ENCODE assay signal across 15 cellular contexts in genomic region chr17:45927247-45927646, GRCh38. TPM values are rescaled to one million over a fixed set of nuclear protein-coding genes. Genes with fewer than 3 reads are reported as not detected.
DNase-seq lines count a peak whose midpoint lies in the region; TF ChIP-seq lines count a peak whose summit lies in the region.
"Had no signal": no experiment of that assay in that cellular context is flagged by ENCODE, and none has a peak within 500 bp of the region (broad histone marks: within the 10 kb centered on the region; RNA-seq: fewer than 3 reads in every experiment).

No MANE protein-coding gene starts in this region.

- peaks cover 0 to 8% (median 3%) of the 10 kb centered on the region in 4 donors for H3K36me3 ChIP-seq in liver (ENCODE audit: control insufficient read depth in 4 of 4, insufficient read depth in 3 of 4, low read depth in 1 of 4, low read length in 3 of 4)
- no peaks in the 10 kb centered on the region for H3K36me3 ChIP-seq in neural progenitor cell
- H3K36me3 ChIP-seq: BLaER1 had no signal

- no peaks in the 10 kb centered on the region for H3K79me2 ChIP-seq in neural progenitor cell (ENCODE audit: low read depth)

- TF ChIP-seq CTCF in liver (IDR thresholded peaks at IDR 0.05; ENCODE audit: low read depth, low read length, missing input control), result no peak
- no peak for TF ChIP-seq CTCF in neural progenitor cell (IDR thresholded peaks at IDR 0.05)

- H3K36me3 Mint-ChIP-seq in neural progenitor cell, result no peaks in the 10 kb centered on the region
- H3K36me3 Mint-ChIP-seq: CD14-positive monocyte; CD4-positive, alpha-beta memory T cell had no signal

- H3F3A ChIP-seq in neural progenitor cell (ENCODE audit: low read depth), result no peaks in the 10 kb centered on the region

- TF ChIP-seq RAD21 in liver (IDR thresholded peaks at IDR 0.05), result no peak

- no peak overlapping the region for H3K4me3 ChIP-seq in liver (ENCODE audit: low read depth in 1 of 3, low read length in 3 of 3)
- no peak overlapping the region for H3K4me3 ChIP-seq in neural progenitor cell
- H3K4me3 ChIP-seq: BLaER1 had no signal

- intact Hi-C loops in posterior vena cava (cut with DNase I), result no loop called here

- H4K20me1 ChIP-seq in neural progenitor cell (ENCODE audit: low read depth), result no peaks in the 10 kb centered on the region
- H4K20me1 ChIP-seq: BLaER1 had no signal

- WGBS in liver, result 42% methylated on average over 4 of the region's 4 CpGs

- H3K27ac ChIP-seq in liver (ENCODE audit: low read depth in 1 of 2, low read length in 2 of 2) (peak overlapping the region in 1 of 2 donors; percentile 28), neural progenitor cell (no peak overlapping the region)
- H3K27ac ChIP-seq: BLaER1 had no signal

- H3K4me2 ChIP-seq in neural progenitor cell, result no peak overlapping the region
- H3K4me2 ChIP-seq: BLaER1 had no signal

- no peak overlapping the region for H2AFZ ChIP-seq in neural progenitor cell (replicated peaks)

- H3K9me3 Mint-ChIP-seq in neural progenitor cell, result no peaks in the 10 kb centered on the region
- H3K9me3 Mint-ChIP-seq: CD4-positive, alpha-beta memory T cell had no signal

- H3K9ac ChIP-seq in liver (ENCODE audit: low read depth in 1 of 2, low read length in 2 of 2) (no peak overlapping the region), neural progenitor cell (no peak overlapping the region)
- H3K9ac ChIP-seq: BLaER1 had no signal

- H3K9me3 ChIP-seq in liver (ENCODE audit: control insufficient read depth in 4 of 4, low read length in 3 of 4), result no peaks in the 10 kb centered on the region
- no peaks in the 10 kb centered on the region for H3K9me3 ChIP-seq in neural progenitor cell (ENCODE audit: low read depth)
- H3K9me3 ChIP-seq: BLaER1 had no signal

- no peak overlapping the region for H3K27ac Mint-ChIP-seq in neural progenitor cell
- H3K27ac Mint-ChIP-seq: CD14-positive monocyte; CD4-positive, alpha-beta memory T cell; HFFc6 had no signal

- peaks cover 7 to 74% (median 65%) of the 10 kb centered on the region in 4 donors for H3K4me1 ChIP-seq in liver (ENCODE audit: control insufficient read depth in 4 of 4, insufficient read depth in 4 of 4, low read length in 3 of 4)
- no peaks in the 10 kb centered on the region for H3K4me1 ChIP-seq in neural progenitor cell
- H3K4me1 ChIP-seq: BLaER1 had no signal

- DNase-seq in NCI-H226 (peak; percentile 35), posterior vena cava (ENCODE audit: low spot score) (peak; percentile 29), neural progenitor cell (ENCODE audit: low spot score) (no peak), A172 (ENCODE audit: low spot score) (no peak), cerebellar nuclear complex (lab: John Stamatoyannopoulos, UW) (no peak)
- DNase-seq: Calu3; CD4-positive, alpha-beta memory T cell; DMS79 treated with DMSO at 0.1 percent for 48 hours; GF-D8; GOT3; H7; HFFc6 had no signal

- H3K4me1 Mint-ChIP-seq in neural progenitor cell, result peaks cover 5% of the 10 kb centered on the region
- H3K4me1 Mint-ChIP-seq: CD4-positive, alpha-beta memory T cell had no signal

- no peak overlapping the region for H3K4me3 Mint-ChIP-seq in neural progenitor cell
- H3K4me3 Mint-ChIP-seq: CD14-positive monocyte; CD4-positive, alpha-beta memory T cell; HFFc6 had no signal

- no peaks in the 10 kb centered on the region for H3K27me3 ChIP-seq in liver (ENCODE audit: control insufficient read depth in 4 of 4, insufficient read depth in 4 of 4, low read length in 3 of 4)
- no peaks in the 10 kb centered on the region for H3K27me3 ChIP-seq in neural progenitor cell
- H3K27me3 ChIP-seq: BLaER1 had no signal

- peaks cover 4% of the 10 kb centered on the region for H3K27me3 Mint-ChIP-seq in neural progenitor cell (ENCODE audit: insufficient read depth, low read depth)

TF ChIP-seq in liver, 16 proteins besides CTCF, POLR2A, EP300 and RAD21:
- TF ChIP-seq, protein P1, sequence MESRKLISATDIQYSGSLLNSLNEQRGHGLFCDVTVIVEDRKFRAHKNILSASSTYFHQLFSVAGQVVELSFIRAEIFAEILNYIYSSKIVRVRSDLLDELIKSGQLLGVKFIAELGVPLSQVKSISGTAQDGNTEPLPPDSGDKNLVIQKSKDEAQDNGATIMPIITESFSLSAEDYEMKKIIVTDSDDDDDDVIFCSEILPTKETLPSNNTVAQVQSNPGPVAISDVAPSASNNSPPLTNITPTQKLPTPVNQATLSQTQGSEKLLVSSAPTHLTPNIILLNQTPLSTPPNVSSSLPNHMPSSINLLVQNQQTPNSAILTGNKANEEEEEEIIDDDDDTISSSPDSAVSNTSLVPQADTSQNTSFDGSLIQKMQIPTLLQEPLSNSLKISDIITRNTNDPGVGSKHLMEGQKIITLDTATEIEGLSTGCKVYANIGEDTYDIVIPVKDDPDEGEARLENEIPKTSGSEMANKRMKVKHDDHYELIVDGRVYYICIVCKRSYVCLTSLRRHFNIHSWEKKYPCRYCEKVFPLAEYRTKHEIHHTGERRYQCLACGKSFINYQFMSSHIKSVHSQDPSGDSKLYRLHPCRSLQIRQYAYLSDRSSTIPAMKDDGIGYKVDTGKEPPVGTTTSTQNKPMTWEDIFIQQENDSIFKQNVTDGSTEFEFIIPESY (IDR thresholded peaks at IDR 0.05), result no peak
- TF ChIP-seq, protein P2, sequence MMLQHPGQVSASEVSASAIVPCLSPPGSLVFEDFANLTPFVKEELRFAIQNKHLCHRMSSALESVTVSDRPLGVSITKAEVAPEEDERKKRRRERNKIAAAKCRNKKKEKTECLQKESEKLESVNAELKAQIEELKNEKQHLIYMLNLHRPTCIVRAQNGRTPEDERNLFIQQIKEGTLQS (IDR thresholded peaks at IDR 0.05), result no peak
- TF ChIP-seq HNF4G (IDR thresholded peaks at IDR 0.05) (peak; percentile 19), FOXA1 (IDR thresholded peaks at IDR 0.05) (no peak), SP1 (IDR thresholded peaks at IDR 0.05) (peak; percentile 34), RXRA (IDR thresholded peaks at IDR 0.05) (peak; percentile 29 to 64), FOXA2 (IDR thresholded peaks at IDR 0.05) (no peak), NR2F2 (IDR thresholded peaks at IDR 0.05) (no peak), GABPA (IDR thresholded peaks at IDR 0.05 in 1 of 2, conservative IDR thresholded peaks at IDR 0.05 in 1 of 2) (no peak), EGR1 (IDR thresholded peaks at IDR 0.05; ENCODE audit: low read depth in 2 of 2) (no peak), MAX (IDR thresholded peaks at IDR 0.05) (no peak), REST (IDR thresholded peaks at IDR 0.05) (no peak), HNF4A (conservative IDR thresholded peaks at IDR 0.05) (peak; percentile 83), YY1 (IDR thresholded peaks at IDR 0.05) (peak; percentile 41), TAF1 (conservative IDR thresholded peaks at IDR 0.05) (no peak), JUND (IDR thresholded peaks at IDR 0.05) (peak in 1 of 2 donors; percentile 18)

RNA-seq across cellular contexts. Expression of gene MAPT, which starts 32.9 kb away (rescaled TPM):
- under 1 TPM; 0.05 to 0.17 TPM for total RNA-seq in liver
- polyA plus RNA-seq in liver, result under 1 TPM; 0.38 to 0.67 TPM
- total RNA-seq in posterior vena cava, result 1 to 10 TPM; 4.4 to 5.7 TPM
- 1.4 and 2.4 TPM in 2 replicates for total RNA-seq in neural progenitor cell (ENCODE audit: low replicate concordance)
- 3.1 and 4.6 TPM in 2 replicates for total RNA-seq in A172 (2014; rRNA removed; shearing (Covaris generic))
- polyA plus RNA-seq: CD14-positive monocyte had no signal

Comparison
In these comparisons a context has a peak if more than half of its experiments do, and no peak if none do; other contexts are left out.
1. DNase-seq: peak in NCI-H226 (single experiment) and posterior vena cava (single experiment); none in neural progenitor cell (single experiment), A172 (single experiment) and cerebellar nuclear complex (0 of 2).